ENCODE assay signal across 23 cellular contexts in genomic region chr14:26392498-26392897, GRCh38.
DNase-seq lines count a peak whose midpoint lies in the region; ATAC-seq, FAIRE-seq and TF ChIP-seq lines count a peak whose summit lies in the region.
"Had no signal": no experiment of that assay in that cellular context is flagged by ENCODE, and none has a peak within 500 bp of the region (broad histone marks: within the 10 kb centered on the region; RNA-seq: fewer than 3 reads in every experiment).

No MANE protein-coding gene starts in this region.

- H3K27ac Mint-ChIP-seq in GM23338: 0 out of 2 replicates have a peak overlapping the region, but pooled peaks have one; percentile 37
- peak overlapping the region; percentile 30 for H3K27ac Mint-ChIP-seq in type B pancreatic cell
- no peak overlapping the region for H3K27ac Mint-ChIP-seq in activated naive CD4-positive, alpha-beta T cell treated with anti-CD3 and anti-CD28 coated beads for 36 hours
- H3K27ac Mint-ChIP-seq: B cell; CD4-positive, alpha-beta T cell; CD8-positive, alpha-beta T cell had no signal

- H3K4me2 ChIP-seq in GM23338 (no peak overlapping the region; the same call in 1 of the 2 replicates), H1 (ENCODE audit: insufficient read depth in 1 of 2, low read depth in 2 of 2, low read length in 2 of 2) (no peak overlapping the region)
- H3K4me2 ChIP-seq: A549; BLaER1 treated with 17β-estradiol and CSF1 and Interleukin-3, amounts not matched to agents 10 nM and 100 nM had no signal

- no peak overlapping the region for H2BK12ac ChIP-seq in H1 (ENCODE audit: low read depth, low read length)

- H3K23me2 ChIP-seq in H1 (ENCODE audit: low read depth, low read length): no peaks in the 10 kb centered on the region

- H2AK5ac ChIP-seq in H1 (ENCODE audit: low read depth, low read length): no peak overlapping the region

- peaks cover 33% of the 10 kb centered on the region for H3K4me1 Mint-ChIP-seq in GM23338
- H3K4me1 Mint-ChIP-seq in type B pancreatic cell (ENCODE audit: unreplicated experiment): peaks cover 16% of the 10 kb centered on the region
- H3K4me1 Mint-ChIP-seq in activated naive CD4-positive, alpha-beta T cell treated with anti-CD3 and anti-CD28 coated beads for 36 hours (ENCODE audit: low read depth): no peaks in the 10 kb centered on the region
- H3K4me1 Mint-ChIP-seq: B cell had no signal

- no peak overlapping the region for H3K14ac ChIP-seq in H1 (ENCODE audit: insufficient read length)

- peak; percentile 17 for DNase-seq in GM23338 (ENCODE audit: low spot score)
- DNase-seq in NCI-H526 treated with DMSO at 0.1 percent for 48 hours (lab: John Stamatoyannopoulos, UW): peak; percentile 22
- no peak for DNase-seq in H1 (ENCODE audit: low read depth in 1 of 2, low spot score in 2 of 2)
- DNase-seq in type B pancreatic cell (ENCODE audit: extremely low spot score, unreplicated experiment): no peak
- DNase-seq in NCI-H226: no peak
- no peak for DNase-seq in activated naive CD4-positive, alpha-beta T cell treated with anti-CD3 and anti-CD28 coated beads for 36 hours
- DNase-seq: AML-193; Caco-2; Calu3; CD4-positive, alpha-beta T cell; CD8-positive, alpha-beta T cell; DMS79 treated with DMSO at 0.1 percent for 48 hours; GF-D8 had no signal

- H3K79me2 ChIP-seq in GM23338 (replicated peaks; ENCODE audit: insufficient read depth) (no peaks in the 10 kb centered on the region), H1 (ENCODE audit: control insufficient read depth in 1 of 2, insufficient read depth in 2 of 2, low read length in 2 of 2) (no peaks in the 10 kb centered on the region)

- no peaks in the 10 kb centered on the region for H3K27me3 ChIP-seq in GM23338 (ENCODE audit: insufficient read depth)
- no peaks in the 10 kb centered on the region for H3K27me3 ChIP-seq in H1 (replicated peaks in 1 of 4; ENCODE audit: control insufficient read depth in 3 of 4, extremely low read depth in 1 of 4, insufficient read depth in 3 of 4, low read length in 3 of 4)
- H3K27me3 ChIP-seq: BLaER1 treated with 17β-estradiol and CSF1 and Interleukin-3, amounts not matched to agents 10 nM and 100 nM had no signal

- H3K36me3 ChIP-seq in GM23338 (ENCODE audit: insufficient read depth) (no peaks in the 10 kb centered on the region), H1 (ENCODE audit: control insufficient read depth in 2 of 4, insufficient read depth in 4 of 4, low read length in 3 of 4) (no peaks in the 10 kb centered on the region)
- H3K36me3 ChIP-seq: BLaER1 treated with 17β-estradiol and CSF1 and Interleukin-3, amounts not matched to agents 10 nM and 100 nM had no signal

- no peak for TF ChIP-seq RAD21 in H1 (IDR thresholded peaks at IDR 0.05 in 1 of 2, conservative IDR thresholded peaks at IDR 0.05 in 1 of 2; ENCODE audit: low read depth in 2 of 2, low read length in 2 of 2)

- H3K4ac ChIP-seq in H1 (replicated peaks; ENCODE audit: insufficient read length, low read depth, low read length): no peak overlapping the region

- peak overlapping the region; percentile 25; the same call in 1 of the 2 replicates for H4K8ac ChIP-seq in H1 (ENCODE audit: extremely low read depth, insufficient read depth, low read length)

- no peaks in the 10 kb centered on the region; a peak in 1 of 4 replicates for H3K9me3 ChIP-seq in H1 (ENCODE audit: insufficient read depth in 2 of 2, low read depth in 1 of 2, low read length in 1 of 2)
- H3K9me3 ChIP-seq: A549; BLaER1 treated with 17β-estradiol and CSF1 and Interleukin-3, amounts not matched to agents 10 nM and 100 nM; Caco-2 had no signal

- TF ChIP-seq CTCF in GM23338 (conservative IDR thresholded peaks at IDR 0.05; ENCODE audit: low read depth in 2 of 2) (no peak), H1 (IDR thresholded peaks at IDR 0.05; ENCODE audit: control extremely low read depth in 1 of 3, insufficient read depth in 1 of 3, low read depth in 1 of 3, low read length in 3 of 3) (no peak), type B pancreatic cell (conservative IDR thresholded peaks at IDR 0.05) (no peak)

- no peaks in the 10 kb centered on the region for H3K36me3 Mint-ChIP-seq in GM23338 (ENCODE audit: low read depth)
- no peaks in the 10 kb centered on the region for H3K36me3 Mint-ChIP-seq in type B pancreatic cell
- no peaks in the 10 kb centered on the region for H3K36me3 Mint-ChIP-seq in activated naive CD4-positive, alpha-beta T cell treated with anti-CD3 and anti-CD28 coated beads for 36 hours (ENCODE audit: low read depth)
- H3K36me3 Mint-ChIP-seq: CD8-positive, alpha-beta T cell had no signal

- no peak overlapping the region for H3K18ac ChIP-seq in H1 (ENCODE audit: extremely low read depth, low read length)

- H3K9me3 Mint-ChIP-seq in GM23338 (no peaks in the 10 kb centered on the region), type B pancreatic cell (no peaks in the 10 kb centered on the region)
- peaks cover 17% of the 10 kb centered on the region for H3K9me3 Mint-ChIP-seq in activated naive CD4-positive, alpha-beta T cell treated with anti-CD3 and anti-CD28 coated beads for 36 hours

- H3K9me2 ChIP-seq in GM23338 (ENCODE audit: insufficient read depth): no peaks in the 10 kb centered on the region; the same call in 1 of the 2 replicates

- no peak overlapping the region for H4K5ac ChIP-seq in H1 (ENCODE audit: insufficient read length, low read depth, low read length)

- H3K56ac ChIP-seq in H1 (replicated peaks; ENCODE audit: insufficient read length, low read depth, low read length): no peak overlapping the region

- H2AFZ ChIP-seq in GM23338 (peak overlapping the region; percentile 64; the same call in 1 of the 2 replicates), H1 (ENCODE audit: low read length) (no peak overlapping the region)

- no peak for FAIRE-seq in H1 (lab: Jason Lieb, UNC)
- FAIRE-seq: A549, D721Med, G401.6, GM12891, GM19239 had no signal

- no peak for TF ChIP-seq POLR2A in H1 (IDR thresholded peaks at IDR 0.05; ENCODE audit: control extremely low read depth in 1 of 2, low read depth in 2 of 2, low read length in 2 of 2)

- H3K4me3 Mint-ChIP-seq in GM23338 (no peak overlapping the region), type B pancreatic cell (no peak overlapping the region)
- no peak overlapping the region for H3K4me3 Mint-ChIP-seq in activated naive CD4-positive, alpha-beta T cell treated with anti-CD3 and anti-CD28 coated beads for 36 hours
- H3K4me3 Mint-ChIP-seq: B cell; CD4-positive, alpha-beta T cell; CD8-positive, alpha-beta T cell had no signal

- H3K4me1 ChIP-seq in GM23338 (ENCODE audit: insufficient read depth): peaks cover 29% of the 10 kb centered on the region
- peaks cover 1 to 8% (median 5%) of the 10 kb centered on the region in 4 experiments; a peak in 3 of 7 replicates for H3K4me1 ChIP-seq in H1 (replicated peaks in 1 of 4; ENCODE audit: control insufficient read depth in 3 of 4, insufficient read depth in 4 of 4, low read length in 3 of 4)

- WGBS in H1 (ENCODE audit: extremely low coverage in 1 of 2, insufficient coverage in 1 of 2, insufficient read length in 1 of 2, insufficient replicate concordance in 2 of 2, low coverage in 1 of 2, low lambda C conversion rate in 2 of 2, missing lambda C conversion rate in 1 of 2), 2 experiments: 73% methylated on average over 7 of the region's 7 CpGs; no CpG with 5 or more reads in 1 of the 2 experiments

- H3K23ac ChIP-seq in H1 (ENCODE audit: insufficient read length): no peak overlapping the region

- H4K20me1 ChIP-seq in GM23338 (replicated peaks; ENCODE audit: insufficient read depth) (no peaks in the 10 kb centered on the region), H1 (replicated peaks in 1 of 2; ENCODE audit: control insufficient read depth in 1 of 2, insufficient read depth in 2 of 2, low read length in 2 of 2) (no peaks in the 10 kb centered on the region)
- H4K20me1 ChIP-seq: BLaER1 treated with 17β-estradiol and CSF1 and Interleukin-3, amounts not matched to agents 10 nM and 100 nM had no signal

- H4K91ac ChIP-seq in H1 (replicated peaks; ENCODE audit: insufficient read length, low read length): no peak overlapping the region

- CTCF ChIA-PET in H1 (lab: Charles Lee; ENCODE audit: partially characterized antibody): no interaction called here
- CTCF ChIA-PET in activated naive CD4-positive, alpha-beta T cell treated with anti-CD3 and anti-CD28 coated beads for 36 hours (lab: Charles Lee): no interaction called here

- H3K79me1 ChIP-seq in H1 (ENCODE audit: low read depth, low read length): no peaks in the 10 kb centered on the region

- H3K9ac ChIP-seq in H1 (replicated peaks in 1 of 4; ENCODE audit: extremely low read depth in 1 of 4, low read depth in 3 of 4, low read length in 3 of 4): no peak overlapping the region
- H3K9ac ChIP-seq: BLaER1 treated with 17β-estradiol and CSF1 and Interleukin-3, amounts not matched to agents 10 nM and 100 nM had no signal

- no peaks in the 10 kb centered on the region for H3F3A ChIP-seq in GM23338 (replicated peaks; ENCODE audit: low read depth)

- H3K4me3 ChIP-seq in GM23338 (no peak overlapping the region), H1 (ENCODE audit: extremely low read depth in 1 of 4, insufficient read depth in 2 of 4, low read depth in 3 of 4, low read length in 4 of 4) (no peak overlapping the region)
- H3K4me3 ChIP-seq: A549; BLaER1 treated with 17β-estradiol and CSF1 and Interleukin-3, amounts not matched to agents 10 nM and 100 nM had no signal

- no peak overlapping the region for H2BK5ac ChIP-seq in H1 (ENCODE audit: low read depth, low read length)

- no peak overlapping the region for H2BK15ac ChIP-seq in H1 (ENCODE audit: low read length)

- H3K27ac ChIP-seq in GM23338 (ENCODE audit: low read depth) (no peak overlapping the region; the same call in 1 of the 2 replicates), H1 (ENCODE audit: low read depth, low read length) (no peak overlapping the region)
- H3K27ac ChIP-seq: 22Rv1; A549; BLaER1 treated with 17β-estradiol and CSF1 and Interleukin-3, amounts not matched to agents 10 nM and 100 nM; C4-2B had no signal

- POLR2A ChIA-PET in H1 (lab: Charles Lee; ENCODE audit: partially characterized antibody): no interaction called here

- H2BK20ac ChIP-seq in H1 (ENCODE audit: low read length): no peak overlapping the region

- ATAC-seq in GM23338 (peak; percentile 49), GM19463 (IDR thresholded peaks at IDR 0.05; ENCODE audit: unreplicated experiment) (no peak)
- ATAC-seq: A549; CD8-positive, alpha-beta T cell had no signal

- H3K27me3 Mint-ChIP-seq in GM23338 (ENCODE audit: insufficient read depth, low read depth, poor library complexity) (no peaks in the 10 kb centered on the region), type B pancreatic cell (peaks cover 27% of the 10 kb centered on the region)
- no peaks in the 10 kb centered on the region for H3K27me3 Mint-ChIP-seq in activated naive CD4-positive, alpha-beta T cell treated with anti-CD3 and anti-CD28 coated beads for 36 hours (ENCODE audit: low read depth)
- H3K27me3 Mint-ChIP-seq: B cell; CD4-positive, alpha-beta T cell had no signal

- no peak for TF ChIP-seq EP300 in H1 (IDR thresholded peaks at IDR 0.05; ENCODE audit: borderline replicate concordance in 1 of 2, low read depth in 2 of 2, low read length in 2 of 2)

- no peak overlapping the region for H2BK120ac ChIP-seq in H1 (replicated peaks; ENCODE audit: low read depth, low read length)

- intact Hi-C loops in activated naive CD4-positive, alpha-beta T cell treated with anti-CD3 and anti-CD28 coated beads for 36 hours (cut with micrococcal nuclease): no loop called here

TF ChIP-seq in H1, 55 proteins besides CTCF, POLR2A, EP300 and RAD21:
- no peak for TF ChIP-seq SP2 (IDR thresholded peaks at IDR 0.05; ENCODE audit: low read length)
- peak; percentile 51 for TF ChIP-seq SRF (IDR thresholded peaks at IDR 0.05; ENCODE audit: low read depth, low read length)

Comparison
In these comparisons a context has a peak if more than half of its experiments do, and no peak if none do; other contexts are left out.
1. DNase-seq: peak in GM23338 (single experiment) and NCI-H526 treated with DMSO at 0.1 percent for 48 hours (single experiment); none in H1 (0 of 2), type B pancreatic cell (single experiment), NCI-H226 (single experiment) and activated naive CD4-positive, alpha-beta T cell treated with anti-CD3 and anti-CD28 coated beads for 36 hours (single experiment).